Comparison of ENCODE assay signal across 13 cellular contexts in genomic region chr1:234691567-234691966, GRCh38.
A peak's percentile ranks its signal among the peaks of the same experiment; 100 is the strongest.
DNase-seq lines count a peak whose midpoint lies in the region; ATAC-seq and TF ChIP-seq lines count a peak whose summit lies in the region.
"Had no signal": no experiment of that assay in that cellular context is flagged by ENCODE, and none has a peak within 500 bp of the region (broad histone marks: within the 10 kb centered on the region; RNA-seq: fewer than 3 reads in every experiment).

No MANE protein-coding gene starts in this region.

- no peaks in the 10 kb centered on the region for H3K36me3 Mint-ChIP-seq in T-helper 17 cell (ENCODE audit: low read depth)
- H3K36me3 Mint-ChIP-seq: activated naive CD8-positive, alpha-beta T cell had no signal

- intact Hi-C loops in head of caudate nucleus (cut with DNase I) = no loop called here
- intact Hi-C loops in ovary (cut with DNase I) = no loop called here

- no peaks in the 10 kb centered on the region for H3K36me3 ChIP-seq in ovary
- H3K36me3 ChIP-seq: pancreas had no signal

- ATAC-seq in T-helper 17 cell = peak; percentile 70

- no peak overlapping the region for H3K27ac ChIP-seq in ovary
- H3K27ac ChIP-seq: pancreas had no signal

- H3K27me3 Mint-ChIP-seq in T-helper 17 cell = no peaks in the 10 kb centered on the region
- H3K27me3 Mint-ChIP-seq: activated B cell treated with CpG ODN at 0.5 μM for 24 hours; activated naive CD8-positive, alpha-beta T cell had no signal

- no peaks in the 10 kb centered on the region for H3K9me3 ChIP-seq in T-helper 17 cell (ENCODE audit: control insufficient read depth, low read length, poor library complexity, severe bottlenecking)
- no peaks in the 10 kb centered on the region for H3K9me3 ChIP-seq in ovary
- H3K9me3 ChIP-seq: pancreas had no signal

- TF ChIP-seq CTCF in AG09309 (IDR thresholded peaks at IDR 0.05; ENCODE audit: control insufficient read depth, insufficient read depth, low read depth, low read length, missing control alignments) (peak; percentile 44), ovary (IDR thresholded peaks at IDR 0.05) (no peak)

- no peak overlapping the region for H3K27ac Mint-ChIP-seq in T-helper 17 cell
- H3K27ac Mint-ChIP-seq: activated B cell treated with CpG ODN at 0.5 μM for 24 hours had no signal

- H3K4me3 ChIP-seq in AG09309 (ENCODE audit: control insufficient read depth, low read depth, low read length) (no peak overlapping the region), ovary (no peak overlapping the region)
- H3K4me3 ChIP-seq: pancreas had no signal

- TF ChIP-seq EP300 in ovary (IDR thresholded peaks at IDR 0.05) = no peak

- no peaks in the 10 kb centered on the region for H3K4me1 Mint-ChIP-seq in T-helper 17 cell

- no peak for DNase-seq in AG09309 (ENCODE audit: low read depth)
- peak; percentile 35 for DNase-seq in HCEC 1CT
- DNase-seq in T-helper 17 cell = no peak
- peak; percentile 42 for DNase-seq in iris pigment epithelial cell (ENCODE audit: low read depth)
- DNase-seq in head of caudate nucleus = no peak
- DNase-seq in RPMI8226 = no peak
- no peak for DNase-seq in ovary
- no peak for DNase-seq in SKM-1 (lab: John Stamatoyannopoulos, UW; ENCODE audit: unreplicated experiment)
- DNase-seq: activated B cell treated with CpG ODN at 0.5 μM for 24 hours; GOT3; pancreas; stimulated activated CD4-positive, alpha-beta T cell treated with anti-CD3 and anti-CD28 coated beads, Interleukin-4, amount 100 ng/mL, for 1 hour had no signal

- no peaks in the 10 kb centered on the region for H3K27me3 ChIP-seq in ovary
- H3K27me3 ChIP-seq: pancreas had no signal

- no peaks in the 10 kb centered on the region for H3K4me1 ChIP-seq in ovary (ENCODE audit: insufficient read depth)
- H3K4me1 ChIP-seq: pancreas had no signal

- H3K4me3 Mint-ChIP-seq in T-helper 17 cell = no peak overlapping the region
- H3K4me3 Mint-ChIP-seq: activated B cell treated with CpG ODN at 0.5 μM for 24 hours; activated naive CD8-positive, alpha-beta T cell had no signal

- 75 to 95% (median 80%) methylated on average over 3 of the region's 3 CpGs for WGBS in ovary, 3 donors

- TF ChIP-seq POLR2A in ovary (IDR thresholded peaks at IDR 0.05) = no peak

Comparison
In these comparisons a context has a peak if more than half of its experiments do, and no peak if none do; other contexts are left out.
1. DNase-seq: peak in HCEC 1CT (single experiment) and iris pigment epithelial cell (single experiment); none in AG09309 (single experiment), T-helper 17 cell (0 of 3), head of caudate nucleus (0 of 42), RPMI8226 (single experiment), ovary (0 of 5) and SKM-1 (single experiment).